ENCODE assay signal across 26 cellular contexts in the genomic region with DNA sequence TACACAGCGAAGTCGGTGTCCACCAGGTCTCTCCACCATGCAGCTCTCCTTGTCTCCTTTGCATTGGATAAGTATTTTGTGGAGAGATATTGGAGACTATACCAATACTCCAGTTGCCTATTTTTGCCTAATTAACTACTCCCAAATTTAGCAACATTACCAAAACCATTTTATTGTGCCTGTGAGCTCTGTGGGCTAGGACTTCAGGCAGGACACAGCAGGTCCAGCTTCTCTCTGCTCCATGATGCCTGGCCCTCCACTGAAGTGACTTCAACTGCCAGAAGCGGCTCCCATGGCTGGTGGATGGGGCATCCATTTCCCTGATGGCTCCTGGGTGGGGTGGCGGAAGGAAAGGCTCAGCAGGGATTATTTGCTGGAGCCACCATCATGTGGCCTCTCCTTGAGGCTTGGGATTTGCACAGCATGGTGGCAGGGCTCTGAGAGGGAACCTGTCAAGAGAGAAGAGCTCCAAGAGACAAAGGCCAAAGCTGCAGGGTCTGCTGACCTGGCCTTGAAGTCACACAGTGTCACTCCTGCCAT.
"Had no signal": no experiment of that assay in that cellular context is flagged by ENCODE, and none has a peak within 500 bp of the region (broad histone marks: within the 10 kb centered on the region; RNA-seq: fewer than 3 reads in every experiment).

No MANE protein-coding gene starts in this region.

- H3K36me3 ChIP-seq: gastrocnemius medialis, left lung had no signal

- H3K27ac ChIP-seq: epithelial cell of prostate, esophagus muscularis mucosa, gastrocnemius medialis, heart right ventricle, left lung, parathyroid adenoma, psoas muscle, spleen, testis, tibial nerve had no signal

- H2AFZ ChIP-seq: parathyroid adenoma had no signal

- H3K27me3 Mint-ChIP-seq: dendritic cell treated with granulocyte-macrophage colony-stimulating factor and Interleukin-4, amounts not matched to agents 40 ng/mL and 50 ng/mL, for 4 days; effector memory CD8-positive, alpha-beta T cell; natural killer cell treated with Interleukin-12 subunit alpha and Interleukin-12 subunit beta and Interleukin-15 and Interleukin-18, amount 100 ng/mL, for 72 hours; stimulated activated naive B cell treated with anti-CD40 and anti-IgM and Interleukin-4, amounts not matched to agents 10 μg/mL and 1 μg/mL and 100 μg/mL, for 72 hours had no signal

- ATAC-seq: effector memory CD8-positive, alpha-beta T cell; gastrocnemius medialis; heart right ventricle; left lung; natural killer cell treated with Interleukin-12 subunit alpha and Interleukin-12 subunit beta and Interleukin-15 and Interleukin-18, amount 100 ng/mL, for 72 hours; psoas muscle; sciatic nerve; stimulated activated naive B cell treated with anti-CD40 and anti-IgM and Interleukin-4, amounts not matched to agents 10 μg/mL and 1 μg/mL and 100 μg/mL, for 72 hours; stimulated activated naive CD8-positive, alpha-beta T cell treated with anti-CD3 and anti-CD28 coated beads, Interleukin-15, amount 100 ng/mL, for 72 hours had no signal

- H3K79me2 ChIP-seq: parathyroid adenoma had no signal

- H3K36me3 Mint-ChIP-seq: natural killer cell treated with Interleukin-12 subunit alpha and Interleukin-12 subunit beta and Interleukin-15 and Interleukin-18, amount 100 ng/mL, for 72 hours had no signal

- H3K4me1 Mint-ChIP-seq: immature natural killer cell; stimulated activated naive B cell treated with anti-CD40 and anti-IgM and Interleukin-4, amounts not matched to agents 10 μg/mL and 1 μg/mL and 100 μg/mL, for 72 hours had no signal

- H3K27me3 ChIP-seq: esophagus muscularis mucosa, gastrocnemius medialis, heart right ventricle, left lung, spleen, testis, tibial nerve had no signal

- H3K9me3 ChIP-seq: esophagus muscularis mucosa, gastrocnemius medialis, heart right ventricle, left lung, psoas muscle, spleen, testis, tibial nerve had no signal

- FAIRE-seq: colon, keratinocyte had no signal

- H3K4me3 ChIP-seq: esophagus muscularis mucosa, gastrocnemius medialis, heart right ventricle, left lung, lung, psoas muscle, spleen, testis, tibial nerve had no signal

- H3K27ac Mint-ChIP-seq: dendritic cell treated with granulocyte-macrophage colony-stimulating factor and Interleukin-4, amounts not matched to agents 40 ng/mL and 50 ng/mL, for 4 days; effector memory CD8-positive, alpha-beta T cell; natural killer cell treated with Interleukin-12 subunit alpha and Interleukin-12 subunit beta and Interleukin-15 and Interleukin-18, amount 100 ng/mL, for 72 hours; stimulated activated naive B cell treated with anti-CD40 and anti-IgM and Interleukin-4, amounts not matched to agents 10 μg/mL and 1 μg/mL and 100 μg/mL, for 72 hours had no signal

- H3K4me1 ChIP-seq: esophagus muscularis mucosa, gastrocnemius medialis, heart right ventricle, left lung, parathyroid adenoma, psoas muscle, spleen, testis, tibial nerve had no signal

- DNase-seq: effector memory CD8-positive, alpha-beta T cell; gastrocnemius medialis; heart right ventricle; immature natural killer cell; mesenchymal stem cell; midbrain; retina; stimulated activated CD4-positive, alpha-beta T cell treated with anti-CD3 and anti-CD28 coated beads, Interleukin-15, amount 100 ng/mL, for 24 hours; stimulated activated CD4-positive, alpha-beta T cell treated with anti-CD3 and anti-CD28 coated beads, Interleukin-1b, Interleukin-23, amount 100 ng/mL, for 48 hours; stimulated activated CD4-positive, alpha-beta T cell treated with anti-CD3 and anti-CD28 coated beads, Interleukin-4, amount 100 ng/mL, for 4 hours; stimulated activated naive B cell treated with anti-CD40 and anti-IgM and Interleukin-4, amounts not matched to agents 10 μg/mL and 1 μg/mL and 100 μg/mL, for 72 hours; stimulated activated naive CD8-positive, alpha-beta T cell treated with anti-CD3 and anti-CD28 coated beads, Interleukin-15, amount 100 ng/mL, for 72 hours; testis had no signal

- H3K4me3 Mint-ChIP-seq: dendritic cell treated with granulocyte-macrophage colony-stimulating factor and Interleukin-4, amounts not matched to agents 40 ng/mL and 50 ng/mL, for 4 days; effector memory CD8-positive, alpha-beta T cell; immature natural killer cell; natural killer cell treated with Interleukin-12 subunit alpha and Interleukin-12 subunit beta and Interleukin-15 and Interleukin-18, amount 100 ng/mL, for 72 hours; stimulated activated naive B cell treated with anti-CD40 and anti-IgM and Interleukin-4, amounts not matched to agents 10 μg/mL and 1 μg/mL and 100 μg/mL, for 72 hours; stimulated activated naive CD8-positive, alpha-beta T cell treated with anti-CD3 and anti-CD28 coated beads, Interleukin-15, amount 100 ng/mL, for 72 hours had no signal
